25 cellular contexts compared by ENCODE assay signal in genomic region chr18:10388380-10388779, GRCh38.
DNase-seq lines count a peak whose midpoint lies in the region; ATAC-seq, FAIRE-seq and TF ChIP-seq lines count a peak whose summit lies in the region.
"Had no signal": no experiment of that assay in that cellular context is flagged by ENCODE, and none has a peak within 500 bp of the region (broad histone marks: within the 10 kb centered on the region; RNA-seq: fewer than 3 reads in every experiment).

No MANE protein-coding gene starts in this region.

- CTCF ChIA-PET in HepG2 (lab: Yijun Ruan, JAX; ENCODE audit: low intra/inter-chr PET ratio, low total read pairs), result no interaction called here

- no peak for TF ChIP-seq RAD21 in HepG2 (CRISPR knock-in tag; IDR thresholded peaks at IDR 0.05)

- H3K79me2 ChIP-seq in HepG2 (ENCODE audit: insufficient read depth, low read length), result no peaks in the 10 kb centered on the region

- no peak overlapping the region for H2AFZ ChIP-seq in HepG2 (ENCODE audit: low read length)

- 0% methylated on average over 2 of the region's 2 CpGs for WGBS in HepG2 (ENCODE audit: low lambda C conversion rate)
- 51% methylated on average over 2 of the region's 2 CpGs for WGBS in right lobe of liver (ENCODE audit: insufficient coverage, low coverage, low lambda C conversion rate, missing lambda C conversion rate)
- WGBS in small intestine, 3 donors, result 14 to 52% (median 46%) methylated on average over 2 of the region's 2 CpGs
- WGBS in gastroesophageal sphincter (ENCODE audit: low coverage in 1 of 2), 2 donors, result 43 to 50% methylated on average over 1 to 2 of the region's 2 CpGs

- FAIRE-seq in HepG2 (lab: Jason Lieb, UNC) (no peak), small intestine (lab: Jason Lieb, UNC) (no peak)
- FAIRE-seq: A549, GM12878, GM12892, GM18507, GM19239 had no signal

- H3K36me3 ChIP-seq in HepG2 (replicated peaks in 1 of 2; ENCODE audit: control insufficient read depth in 1 of 2, insufficient read depth in 2 of 2, low read length in 2 of 2), result no peaks in the 10 kb centered on the region
- no peaks in the 10 kb centered on the region for H3K36me3 ChIP-seq in right lobe of liver
- no peaks in the 10 kb centered on the region for H3K36me3 ChIP-seq in small intestine (ENCODE audit: control insufficient read depth in 2 of 2, insufficient read depth in 2 of 2, low read length in 2 of 2)
- H3K36me3 ChIP-seq in gastroesophageal sphincter, result no peaks in the 10 kb centered on the region
- H3K36me3 ChIP-seq: BLaER1 treated with 17β-estradiol and CSF1 and Interleukin-3, amounts not matched to agents 10 nM and 100 nM had no signal

- no peak overlapping the region for H3K4me2 ChIP-seq in HepG2 (ENCODE audit: low read depth, low read length)
- H3K4me2 ChIP-seq: A549; BLaER1 treated with 17β-estradiol and CSF1 and Interleukin-3, amounts not matched to agents 10 nM and 100 nM had no signal

- in situ Hi-C loops in HepG2 (cut with HindIII; ENCODE audit: extremely low pct_ligation_motif_present, low pct_unique_long_range_greater_than_20kb), result no loop called here

- ATAC-seq in HepG2 (no peak), right lobe of liver (no peak), gastroesophageal sphincter (no peak)
- ATAC-seq: A549; CD8-positive, alpha-beta T cell; GM12878 had no signal

- no TSS peak for BruUV-seq in HepG2 (replicated peaks; lab: Mats Ljungman, UMichigan)

- H4K20me1 ChIP-seq in HepG2 (ENCODE audit: insufficient read depth, low read length), result no peaks in the 10 kb centered on the region
- H4K20me1 ChIP-seq: BLaER1 treated with 17β-estradiol and CSF1 and Interleukin-3, amounts not matched to agents 10 nM and 100 nM had no signal

- TF ChIP-seq CTCF in HepG2 (CRISPR knock-in tag; IDR thresholded peaks at IDR 0.05) (no peak), right lobe of liver (IDR thresholded peaks at IDR 0.05) (no peak), fibroblast of mammary gland (conservative IDR thresholded peaks at IDR 0.05; ENCODE audit: control insufficient read depth, insufficient read depth, low read depth, low read length) (no peak), gastroesophageal sphincter (IDR thresholded peaks at IDR 0.05) (no peak)

- H3K4me3 ChIP-seq in HepG2 (replicated peaks in 1 of 3; ENCODE audit: insufficient read depth in 1 of 3, low read depth in 2 of 3, low read length in 3 of 3), result no peak overlapping the region
- H3K4me3 ChIP-seq in right lobe of liver, result no peak overlapping the region
- H3K4me3 ChIP-seq in fibroblast of mammary gland (ENCODE audit: control insufficient read depth, low read depth, low read length), result no peak overlapping the region
- no peak overlapping the region for H3K4me3 ChIP-seq in small intestine (ENCODE audit: low read depth in 1 of 2, low read length in 2 of 2)
- no peak overlapping the region for H3K4me3 ChIP-seq in gastroesophageal sphincter
- H3K4me3 ChIP-seq: A549; BLaER1 treated with 17β-estradiol and CSF1 and Interleukin-3, amounts not matched to agents 10 nM and 100 nM; GM12878 had no signal

- intact Hi-C loops in HepG2 (cut with micrococcal nuclease; ENCODE audit: unreplicated experiment), result no loop called here
- intact Hi-C loops in right lobe of liver (cut with DNase I), result no loop called here

- TF ChIP-seq POLR2A in HepG2 (IDR thresholded peaks at IDR 0.05; ENCODE audit: insufficient read depth in 1 of 2, low read depth in 2 of 2, low read length in 2 of 2), result no peak
- no peak for TF ChIP-seq POLR2A in right lobe of liver (IDR thresholded peaks at IDR 0.05)
- TF ChIP-seq POLR2A in gastroesophageal sphincter (IDR thresholded peaks at IDR 0.05), result no peak

- no peak for TF ChIP-seq EP300 in HepG2 (IDR thresholded peaks at IDR 0.05; ENCODE audit: low read depth in 2 of 2, low read length in 2 of 2)
- no peak for TF ChIP-seq EP300 in HepG2 (CRISPR knock-in tag; IDR thresholded peaks at IDR 0.05; ENCODE audit: borderline replicate concordance)
- no peak for TF ChIP-seq EP300 in gastroesophageal sphincter (IDR thresholded peaks at IDR 0.05)

- H3K9me3 ChIP-seq in HepG2 (ENCODE audit: low read length), result no peaks in the 10 kb centered on the region
- no peaks in the 10 kb centered on the region for H3K9me3 ChIP-seq in right lobe of liver
- no peaks in the 10 kb centered on the region for H3K9me3 ChIP-seq in small intestine (ENCODE audit: control insufficient read depth, low read depth)
- H3K9me3 ChIP-seq in gastroesophageal sphincter, result no peaks in the 10 kb centered on the region
- H3K9me3 ChIP-seq: A549 had no signal

- H3K4me1 ChIP-seq in HepG2 (ENCODE audit: insufficient read depth, low read length) (no peaks in the 10 kb centered on the region), right lobe of liver (no peaks in the 10 kb centered on the region), small intestine (ENCODE audit: control insufficient read depth in 2 of 2, insufficient read depth in 1 of 2, low read depth in 1 of 2, low read length in 1 of 2) (no peaks in the 10 kb centered on the region), gastroesophageal sphincter (no peaks in the 10 kb centered on the region)
- H3K4me1 ChIP-seq: A549; BLaER1 treated with 17β-estradiol and CSF1 and Interleukin-3, amounts not matched to agents 10 nM and 100 nM had no signal

- no peak overlapping the region for H3K9ac ChIP-seq in HepG2 (ENCODE audit: insufficient read depth, low read depth, low read length)
- H3K9ac ChIP-seq: BLaER1 treated with 17β-estradiol and CSF1 and Interleukin-3, amounts not matched to agents 10 nM and 100 nM had no signal

- DNase-seq in HepG2 (ENCODE audit: low spot score), result no peak
- DNase-seq in right lobe of liver, result no peak
- peak; percentile 14 for DNase-seq in fibroblast of mammary gland (ENCODE audit: low read depth)
- peak; percentile 48 for DNase-seq in small intestine
- no peak for DNase-seq in stimulated activated CD4-positive, alpha-beta T cell treated with anti-CD3 and anti-CD28 coated beads, Interleukin-4, amount 100 ng/mL, for 24 hours
- no peak for DNase-seq in cerebellar nuclear complex (lab: John Stamatoyannopoulos, UW)
- DNase-seq: AML-193; CD4-positive, alpha-beta T cell; CD8-positive, alpha-beta T cell; DMS 273 treated with DMSO at 0.1 percent for 48 hours; DMS153; DMS53; DMS79; DND-41; EL; GDM1 had no signal

- H3K27me3 ChIP-seq in HepG2 (ENCODE audit: control insufficient read depth in 1 of 2, insufficient read depth in 2 of 2, low read length in 2 of 2) (peaks cover 0 to 2% of the 10 kb centered on the region in 2 experiments; a peak in 1 of 5 replicates), right lobe of liver (no peaks in the 10 kb centered on the region), small intestine (ENCODE audit: control insufficient read depth in 2 of 2, insufficient read depth in 2 of 2, low read length in 2 of 2) (no peaks in the 10 kb centered on the region), gastroesophageal sphincter (peaks cover 4% of the 10 kb centered on the region)
- H3K27me3 ChIP-seq: BLaER1 treated with 17β-estradiol and CSF1 and Interleukin-3, amounts not matched to agents 10 nM and 100 nM had no signal

- POLR2A ChIA-PET in HepG2 (lab: Yijun Ruan, JAX), result no interaction called here

- H3K27ac ChIP-seq in HepG2 (ENCODE audit: extremely low read length, insufficient read depth, low read length), result no peak overlapping the region
- H3K27ac ChIP-seq in right lobe of liver, result no peak overlapping the region
- no peak overlapping the region for H3K27ac ChIP-seq in small intestine (ENCODE audit: low read depth in 1 of 2, low read length in 1 of 2)
- H3K27ac ChIP-seq in gastroesophageal sphincter, result no peak overlapping the region
- H3K27ac ChIP-seq: 22Rv1; A549; BLaER1 treated with 17β-estradiol and CSF1 and Interleukin-3, amounts not matched to agents 10 nM and 100 nM; C4-2B had no signal

TF ChIP-seq in HepG2, 621 proteins besides CTCF, POLR2A, EP300 and RAD21:
- TF ChIP-seq MEF2D (CRISPR knock-in tag; IDR thresholded peaks at IDR 0.05), result no peak
- TF ChIP-seq MNT (IDR thresholded peaks at IDR 0.05), result peak; percentile 76

Comparison
In these comparisons a context has a peak if more than half of its experiments do, and no peak if none do; other contexts are left out.
1. DNase-seq: peak in fibroblast of mammary gland (single experiment) and small intestine (single experiment); none in HepG2 (single experiment), right lobe of liver (0 of 3), stimulated activated CD4-positive, alpha-beta T cell treated with anti-CD3 and anti-CD28 coated beads, Interleukin-4, amount 100 ng/mL, for 24 hours (single experiment) and cerebellar nuclear complex (0 of 2).